Comparison of ENCODE assay signal across 12 cellular contexts in the genomic region with DNA sequence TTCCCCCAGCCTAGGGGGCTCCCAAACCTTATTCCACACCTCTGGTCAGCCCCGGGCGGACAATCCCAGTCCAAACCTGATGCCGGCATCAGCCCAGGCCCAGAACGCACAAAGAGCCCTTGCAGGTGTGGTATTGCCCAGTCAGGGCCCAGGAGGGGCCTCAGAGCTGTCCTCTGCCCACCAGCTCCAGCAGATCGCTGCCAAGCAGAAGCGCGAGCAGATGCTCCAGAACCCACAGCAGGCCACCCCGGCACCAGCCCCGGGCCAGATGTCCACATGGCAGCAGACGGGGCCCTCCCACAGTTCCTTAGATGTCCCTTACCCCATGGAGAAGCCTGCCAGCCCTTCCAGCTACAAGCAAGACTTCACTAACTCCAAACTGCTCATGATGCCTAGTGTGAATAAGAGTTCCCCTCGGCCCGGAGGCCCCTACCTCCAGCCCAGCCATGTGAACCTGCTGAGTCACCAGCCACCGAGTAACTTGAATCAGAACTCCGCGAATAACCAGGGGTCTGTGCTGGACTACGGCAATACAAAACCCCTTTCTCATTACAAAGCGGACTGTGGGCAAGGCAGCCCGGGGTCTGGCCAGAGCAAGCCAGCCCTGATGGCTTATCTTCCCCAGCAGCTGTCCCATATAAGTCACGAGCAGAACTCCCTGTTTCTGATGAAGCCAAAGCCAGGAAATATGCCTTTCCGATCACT. TPM values are rescaled to one million over a fixed set of nuclear protein-coding genes. Genes with fewer than 3 reads are reported as not detected.
DNase-seq lines count a peak whose midpoint lies in the region; ATAC-seq, FAIRE-seq and TF ChIP-seq lines count a peak whose summit lies in the region.
"Had no signal": no experiment of that assay in that cellular context is flagged by ENCODE, and none has a peak within 500 bp of the region (broad histone marks: within the 10 kb centered on the region; RNA-seq: fewer than 3 reads in every experiment).

No MANE protein-coding gene starts in this region.

- H3F3A ChIP-seq in neural progenitor cell (ENCODE audit: low read depth) = peaks cover 18% of the 10 kb centered on the region

- FAIRE-seq in RCC 7860 (lab: Jason Lieb, UNC) (no peak), GM19239 (lab: Jason Lieb, UNC) (no peak)
- FAIRE-seq: D721Med had no signal

- H2AFZ ChIP-seq in neural progenitor cell (replicated peaks) = no peak overlapping the region

- no peaks in the 10 kb centered on the region for H3K27me3 ChIP-seq in BLaER1 treated with 17β-estradiol and CSF1 and Interleukin-3, amounts not matched to agents 10 nM and 100 nM
- H3K27me3 ChIP-seq in endocrine pancreas (ENCODE audit: control insufficient read depth, insufficient read depth, low read length) = no peaks in the 10 kb centered on the region
- no peaks in the 10 kb centered on the region for H3K27me3 ChIP-seq in neural progenitor cell

- H4K20me1 ChIP-seq in BLaER1 treated with 17β-estradiol and CSF1 and Interleukin-3, amounts not matched to agents 10 nM and 100 nM = peaks cover 87 to 100% (median 98%) of the 10 kb centered on the region in 11 experiments
- peaks cover 95% of the 10 kb centered on the region for H4K20me1 ChIP-seq in neural progenitor cell (ENCODE audit: low read depth)

- DNase-seq in RCC 7860 (ENCODE audit: low spot score) (peak; percentile 56), neural progenitor cell (ENCODE audit: low spot score) (no peak), GM19239 (ENCODE audit: insufficient read length, low spot score) (no peak), DMS53 (lab: John Stamatoyannopoulos, UW) (no peak)
- DNase-seq in effector CD8-positive, alpha-beta T cell (lab: John Stamatoyannopoulos, UW) = no peak
- DNase-seq: NCI-H2081 treated with DMSO at 0.1 percent for 48 hours had no signal

- no peak overlapping the region for H3K4me3 Mint-ChIP-seq in neural progenitor cell
- H3K4me3 Mint-ChIP-seq: activated naive CD8-positive, alpha-beta T cell; T-helper 1 cell treated with Interleukin-12 subunit alpha and Interleukin-12 subunit beta and Interleukin-4 antibody, amounts not matched to agents 30 μg/mL and 1 μg/mL, for 36 hours had no signal

- peak overlapping the region in 6 of 11 experiments; percentile 57 to 91 (median 72); a peak in 12 of 22 replicates for H3K4me2 ChIP-seq in BLaER1 treated with 17β-estradiol and CSF1 and Interleukin-3, amounts not matched to agents 10 nM and 100 nM
- no peak overlapping the region for H3K4me2 ChIP-seq in neural progenitor cell

- peaks cover 45 to 79% (median 73%) of the 10 kb centered on the region in 11 experiments for H3K36me3 ChIP-seq in BLaER1 treated with 17β-estradiol and CSF1 and Interleukin-3, amounts not matched to agents 10 nM and 100 nM
- no peaks in the 10 kb centered on the region for H3K36me3 ChIP-seq in endocrine pancreas (ENCODE audit: control insufficient read depth, insufficient read depth, low read length)
- peaks cover 8% of the 10 kb centered on the region for H3K36me3 ChIP-seq in neural progenitor cell

- H3K9ac ChIP-seq in BLaER1 treated with 17β-estradiol and CSF1 and Interleukin-3, amounts not matched to agents 10 nM and 100 nM = peak overlapping the region in 10 of 11 experiments; percentile 24 to 59 (median 35); a peak in 9 of 22 replicates
- H3K9ac ChIP-seq in endocrine pancreas (ENCODE audit: control insufficient read depth, insufficient read depth, low read length) (peak overlapping the region; percentile 66), neural progenitor cell (no peak overlapping the region)

- peak overlapping the region in 2 of 10 experiments; percentile 14 to 30; a peak in 4 of 20 replicates for H3K4me3 ChIP-seq in BLaER1 treated with 17β-estradiol and CSF1 and Interleukin-3, amounts not matched to agents 10 nM and 100 nM
- H3K4me3 ChIP-seq in endocrine pancreas (ENCODE audit: control insufficient read depth, insufficient read depth, low read length) (peak overlapping the region; percentile 1), neural progenitor cell (no peak overlapping the region)

- peaks cover 49% of the 10 kb centered on the region for H3K4me1 Mint-ChIP-seq in neural progenitor cell

- peaks cover 19 to 100% (median 72%) of the 10 kb centered on the region in 10 experiments for H3K4me1 ChIP-seq in BLaER1 treated with 17β-estradiol and CSF1 and Interleukin-3, amounts not matched to agents 10 nM and 100 nM
- peaks cover 7% of the 10 kb centered on the region for H3K4me1 ChIP-seq in endocrine pancreas (ENCODE audit: control insufficient read depth, insufficient read depth, low read length)
- H3K4me1 ChIP-seq in neural progenitor cell = peaks cover 4% of the 10 kb centered on the region

- H3K27ac Mint-ChIP-seq in neural progenitor cell = peak overlapping the region; percentile 79

- H3K9me3 ChIP-seq in BLaER1 treated with 17β-estradiol and CSF1 and Interleukin-3, amounts not matched to agents 10 nM and 100 nM (replicated peaks in 1 of 11) = no peaks in the 10 kb centered on the region
- H3K9me3 ChIP-seq in endocrine pancreas (ENCODE audit: control insufficient read depth, low read length) (no peaks in the 10 kb centered on the region), neural progenitor cell (ENCODE audit: low read depth) (no peaks in the 10 kb centered on the region)

- peaks cover 61% of the 10 kb centered on the region for H3K79me2 ChIP-seq in neural progenitor cell (ENCODE audit: low read depth)

- peaks cover 22% of the 10 kb centered on the region for H3K36me3 Mint-ChIP-seq in neural progenitor cell
- H3K36me3 Mint-ChIP-seq: activated naive CD8-positive, alpha-beta T cell had no signal

- TF ChIP-seq CTCF in neural progenitor cell (IDR thresholded peaks at IDR 0.05) = no peak

- no peak for ATAC-seq in GM18858 (IDR thresholded peaks at IDR 0.05; ENCODE audit: unreplicated experiment)

- H3K9me3 Mint-ChIP-seq in neural progenitor cell = no peaks in the 10 kb centered on the region
- H3K9me3 Mint-ChIP-seq: T-helper 1 cell treated with Interleukin-12 subunit alpha and Interleukin-12 subunit beta and Interleukin-4 antibody, amounts not matched to agents 30 μg/mL and 1 μg/mL, for 36 hours had no signal

- H3K27ac ChIP-seq in BLaER1 treated with 17β-estradiol and CSF1 and Interleukin-3, amounts not matched to agents 10 nM and 100 nM = peak overlapping the region in 7 of 11 experiments; percentile 13 to 62 (median 47); a peak in 11 of 22 replicates
- no peak overlapping the region for H3K27ac ChIP-seq in neural progenitor cell

- no peaks in the 10 kb centered on the region for H3K27me3 Mint-ChIP-seq in neural progenitor cell (ENCODE audit: insufficient read depth, low read depth)
- H3K27me3 Mint-ChIP-seq: activated naive CD8-positive, alpha-beta T cell had no signal

RNA-seq across cellular contexts. Expression of a gene that starts 27.6 kb away (rescaled TPM):
- 0.81 TPM in 1 of 2 replicates, not detected in the other for total RNA-seq in neural progenitor cell (ENCODE audit: low replicate concordance)

RNA-seq across cellular contexts. Expression of a gene that starts 33.6 kb away (rescaled TPM):
- 29.1 and 30.7 TPM in 2 replicates for total RNA-seq in neural progenitor cell (ENCODE audit: low replicate concordance)

RNA-seq across cellular contexts. Expression of a gene that starts 40.5 kb away (rescaled TPM):
- 32.1 and 52.9 TPM in 2 replicates for total RNA-seq in neural progenitor cell (ENCODE audit: low replicate concordance)

RNA-seq across cellular contexts. Expression of a gene that starts 54.5 kb away (rescaled TPM):
- 27.6 and 55.0 TPM in 2 replicates for total RNA-seq in neural progenitor cell (ENCODE audit: low replicate concordance)
